ENCODE assay signal across 18 cellular contexts in the genomic region with DNA sequence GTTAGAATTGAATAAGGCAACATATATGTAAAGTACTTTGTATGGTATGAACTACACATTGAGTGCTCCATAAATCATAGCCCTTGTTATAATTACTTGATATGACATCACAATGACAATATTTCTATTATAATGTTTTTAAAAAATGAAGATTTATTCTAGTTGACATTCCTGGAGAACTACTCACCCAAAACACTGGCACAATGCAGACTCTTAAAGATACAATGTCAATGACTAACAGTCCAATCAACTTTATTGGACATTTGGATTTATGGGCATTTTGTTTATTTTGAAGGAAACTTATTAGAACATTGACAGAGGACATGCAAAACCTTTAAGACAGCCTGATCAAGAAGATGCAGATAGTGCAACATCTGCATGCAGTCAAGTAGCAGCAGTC. TPM values are rescaled to one million over a fixed set of nuclear protein-coding genes. Genes with fewer than 3 reads are reported as not detected.
DNase-seq lines count a peak whose midpoint lies in the region; ATAC-seq and TF ChIP-seq lines count a peak whose summit lies in the region.
"Had no signal": no experiment of that assay in that cellular context is flagged by ENCODE, and none has a peak within 500 bp of the region (broad histone marks: within the 10 kb centered on the region; RNA-seq: fewer than 3 reads in every experiment).

No MANE protein-coding gene starts in this region.

- peak overlapping the region; percentile 65 for H3K4me3 Mint-ChIP-seq in glutamatergic neuron (ENCODE audit: unreplicated experiment)
- H3K4me3 Mint-ChIP-seq: CD4-positive, alpha-beta T cell; CD8-positive, alpha-beta memory T cell had no signal

- H3K4me3 ChIP-seq in PC-3 (ENCODE audit: low read length), result no peak overlapping the region
- H3K4me3 ChIP-seq in smooth muscle cell, result no peak overlapping the region
- H3K4me3 ChIP-seq: A549; BLaER1 treated with 17β-estradiol and CSF1 and Interleukin-3, amounts not matched to agents 10 nM and 100 nM; GM23248 had no signal

- H3K27ac Mint-ChIP-seq in glutamatergic neuron (ENCODE audit: unreplicated experiment), result peak overlapping the region; percentile 95
- H3K27ac Mint-ChIP-seq: CD14-positive monocyte; CD4-positive, alpha-beta T cell; CD8-positive, alpha-beta memory T cell had no signal

- H3K27me3 Mint-ChIP-seq in glutamatergic neuron (ENCODE audit: unreplicated experiment), result no peaks in the 10 kb centered on the region
- H3K27me3 Mint-ChIP-seq: CD4-positive, alpha-beta T cell had no signal

- ATAC-seq in PC-3, result peak; percentile 83
- no peak for ATAC-seq in HG02759 (IDR thresholded peaks at IDR 0.05; ENCODE audit: unreplicated experiment)
- ATAC-seq in HG03196 (IDR thresholded peaks at IDR 0.05; ENCODE audit: unreplicated experiment), result no peak
- ATAC-seq: A549 had no signal

- H3K27ac ChIP-seq in PC-3 (ENCODE audit: low read length), result no peak overlapping the region
- no peak overlapping the region for H3K27ac ChIP-seq in smooth muscle cell (ENCODE audit: low read depth)
- H3K27ac ChIP-seq: A549; BLaER1 treated with 17β-estradiol and CSF1 and Interleukin-3, amounts not matched to agents 10 nM and 100 nM; GM23248 had no signal

- intact Hi-C loops in PC-3 (cut with micrococcal nuclease), result no loop called here

- no peaks in the 10 kb centered on the region for H3K79me2 ChIP-seq in PC-3 (ENCODE audit: low read length)
- H3K79me2 ChIP-seq in smooth muscle cell (ENCODE audit: low read depth), result no peaks in the 10 kb centered on the region

- TF ChIP-seq CTCF in PC-3 (conservative IDR thresholded peaks at IDR 0.05; ENCODE audit: low read depth, low read length), result no peak
- no peak for TF ChIP-seq CTCF in glutamatergic neuron (IDR thresholded peaks at IDR 0.05; ENCODE audit: partially characterized antibody, unreplicated experiment)
- no peak for TF ChIP-seq CTCF in smooth muscle cell (IDR thresholded peaks at IDR 0.05; ENCODE audit: borderline replicate concordance, insufficient read depth, poor library complexity, severe bottlenecking)

- DNase-seq in ELR (ENCODE audit: low read depth) (peak; percentile 9), PC-3 (peak; percentile 63), glutamatergic neuron (no peak), smooth muscle cell (lab: John Stamatoyannopoulos, UW; ENCODE audit: unreplicated experiment) (no peak)
- DNase-seq: 8988T; ACHN; AML-193; BE2C; CD4-positive, alpha-beta T cell; CD8-positive, alpha-beta memory T cell; DMS79; GM23248; HCEC 1CT had no signal

- H3K9me3 Mint-ChIP-seq in glutamatergic neuron (ENCODE audit: unreplicated experiment), result peaks cover 6% of the 10 kb centered on the region
- H3K9me3 Mint-ChIP-seq: CD4-positive, alpha-beta T cell had no signal

- no peaks in the 10 kb centered on the region for H3K36me3 Mint-ChIP-seq in glutamatergic neuron (ENCODE audit: unreplicated experiment)
- H3K36me3 Mint-ChIP-seq: CD14-positive monocyte; CD8-positive, alpha-beta memory T cell had no signal

- H2AFZ ChIP-seq in PC-3 (ENCODE audit: low read length) (no peak overlapping the region), smooth muscle cell (ENCODE audit: low read depth) (no peak overlapping the region)
- H2AFZ ChIP-seq: GM23248 had no signal

- no peak overlapping the region for H3K4me2 ChIP-seq in PC-3 (ENCODE audit: low read length)
- no peak overlapping the region for H3K4me2 ChIP-seq in smooth muscle cell
- H3K4me2 ChIP-seq: A549; BLaER1 treated with 17β-estradiol and CSF1 and Interleukin-3, amounts not matched to agents 10 nM and 100 nM had no signal

- no peaks in the 10 kb centered on the region for H3K9me2 ChIP-seq in PC-3 (replicated peaks; ENCODE audit: low read length)

- peaks cover 6% of the 10 kb centered on the region for H3K4me1 ChIP-seq in PC-3 (ENCODE audit: insufficient read depth, low read length)
- H3K4me1 ChIP-seq in smooth muscle cell (ENCODE audit: low read depth), result no peaks in the 10 kb centered on the region
- H3K4me1 ChIP-seq: A549; BE2C; BLaER1 treated with 17β-estradiol and CSF1 and Interleukin-3, amounts not matched to agents 10 nM and 100 nM had no signal

- CTCF ChIA-PET in PC-3 (lab: Charles Lee), result no interaction called here

- POLR2A ChIA-PET in PC-3 (lab: Charles Lee; ENCODE audit: unreplicated experiment), result interaction anchor here (0.6 kb wide), 1 partner anchor 55 kb away, joined by 3 read pairs; a partner anchor contains a TSS

- no peaks in the 10 kb centered on the region for H3K27me3 ChIP-seq in PC-3 (ENCODE audit: low read length)
- H3K27me3 ChIP-seq in smooth muscle cell (ENCODE audit: low read depth), result no peaks in the 10 kb centered on the region
- H3K27me3 ChIP-seq: BE2C had no signal

- H3K36me3 ChIP-seq in PC-3 (ENCODE audit: low read depth, low read length) (no peaks in the 10 kb centered on the region), smooth muscle cell (ENCODE audit: low read depth) (no peaks in the 10 kb centered on the region)
- H3K36me3 ChIP-seq: BE2C; BLaER1 treated with 17β-estradiol and CSF1 and Interleukin-3, amounts not matched to agents 10 nM and 100 nM had no signal

- H4K20me1 ChIP-seq in PC-3 (ENCODE audit: low read length) (no peaks in the 10 kb centered on the region), smooth muscle cell (ENCODE audit: low read depth) (no peaks in the 10 kb centered on the region)

- H3F3A ChIP-seq in PC-3 (ENCODE audit: low read length, unreplicated experiment) (no peaks in the 10 kb centered on the region), smooth muscle cell (ENCODE audit: low read depth) (no peaks in the 10 kb centered on the region)

- no TSS peak for BruUV-seq in PC-3 (replicated peaks; lab: Mats Ljungman, UMichigan)

- H3K9me3 ChIP-seq in PC-3 (ENCODE audit: low read length) (no peaks in the 10 kb centered on the region), smooth muscle cell (replicated peaks; ENCODE audit: low read depth) (no peaks in the 10 kb centered on the region)
- H3K9me3 ChIP-seq: A549; BE2C; BLaER1 treated with 17β-estradiol and CSF1 and Interleukin-3, amounts not matched to agents 10 nM and 100 nM had no signal

- H3K9ac ChIP-seq in PC-3 (ENCODE audit: low read length) (no peak overlapping the region), smooth muscle cell (ENCODE audit: low read depth) (no peak overlapping the region)
- H3K9ac ChIP-seq: BLaER1 treated with 17β-estradiol and CSF1 and Interleukin-3, amounts not matched to agents 10 nM and 100 nM; GM23248 had no signal

- H3K4me1 Mint-ChIP-seq in glutamatergic neuron (ENCODE audit: low read depth, unreplicated experiment), result peaks cover 22% of the 10 kb centered on the region
- H3K4me1 Mint-ChIP-seq: CD14-positive monocyte; CD8-positive, alpha-beta memory T cell had no signal

RNA-seq across cellular contexts. Expression of a gene that starts 55.3 kb away (rescaled TPM):
- total RNA-seq in PC-3 (2014; rRNA removed) (31.5 and 32.1 TPM in 2 replicates), glutamatergic neuron (ENCODE audit: unreplicated experiment) (not detected), smooth muscle cell (0.85 TPM in 1 of 2 replicates, not detected in the other)
- polyA plus RNA-seq in smooth muscle cell, result 0.39 TPM in 1 of 2 replicates, not detected in the other
- polyA plus RNA-seq: GM23248 had no signal

Comparison
In these comparisons a context has a peak if more than half of its experiments do, and no peak if none do; other contexts are left out.
1. DNase-seq: peak in ELR (single experiment) and PC-3 (single experiment); none in glutamatergic neuron (single experiment) and smooth muscle cell (single experiment).
2. RNA of a gene that starts 55.3 kb away (total RNA-seq): 31.5 to 32.1 TPM in PC-3; 0.85 TPM in smooth muscle cell and not detected in glutamatergic neuron (single experiment); every median in the first group is over 10 times any median in the second.